Comparison of ENCODE assay signal across 9 cellular contexts in the genomic region with DNA sequence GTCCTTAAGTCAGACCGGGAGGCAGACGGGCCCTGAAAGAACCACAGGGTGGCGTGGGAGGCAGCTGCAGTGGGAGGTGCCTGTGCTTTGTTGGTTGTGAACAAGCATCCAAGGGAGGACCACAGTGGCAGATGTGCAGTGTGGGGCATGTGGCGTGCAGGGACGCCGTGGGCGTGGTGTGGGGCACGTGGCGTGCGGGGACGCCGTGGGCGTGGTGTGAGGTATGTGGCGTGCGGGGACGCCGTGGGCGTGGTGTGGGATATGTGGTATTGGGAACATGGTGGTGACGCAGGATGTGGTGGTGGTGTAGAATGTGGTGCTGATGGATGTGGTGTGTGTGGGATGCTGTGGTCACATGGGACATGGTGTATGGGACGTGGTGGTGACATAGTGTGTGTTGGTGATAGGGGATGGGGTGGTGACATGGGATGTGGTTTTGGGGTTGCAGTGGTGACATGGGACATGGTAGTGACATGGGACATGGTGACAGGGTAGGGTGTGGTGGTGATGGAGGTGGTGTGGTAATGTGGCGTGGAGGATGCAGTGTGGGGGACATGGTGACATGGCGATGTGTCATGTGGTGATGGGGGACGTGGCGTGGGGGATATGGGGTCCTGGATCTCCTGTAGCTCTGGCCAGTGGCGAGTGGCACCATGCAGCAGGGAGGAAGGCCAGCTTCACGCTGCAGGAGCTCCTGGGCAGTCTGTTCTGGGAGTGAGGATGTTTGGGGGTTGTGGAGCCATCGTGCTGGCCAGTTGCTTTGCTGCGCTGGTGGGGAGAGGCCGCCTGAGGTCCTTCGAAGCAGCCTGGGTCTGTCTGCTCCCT.
DNase-seq lines count a peak whose midpoint lies in the region; ATAC-seq and TF ChIP-seq lines count a peak whose summit lies in the region.
"Had no signal": no experiment of that assay in that cellular context is flagged by ENCODE, and none has a peak within 500 bp of the region (broad histone marks: within the 10 kb centered on the region; RNA-seq: fewer than 3 reads in every experiment).

No MANE protein-coding gene starts in this region.

- H3K27ac ChIP-seq in RWPE2 (ENCODE audit: poor library complexity, severe bottlenecking) (no peak overlapping the region), lower lobe of right lung (no peak overlapping the region), endodermal cell (ENCODE audit: low read depth, low read length) (no peak overlapping the region)

- peak overlapping the region; percentile 96 for H3K27ac Mint-ChIP-seq in activated T-cell treated with anti-CD3 and anti-CD28 coated beads, Interleukin-2, amount 50 U/mL, for 24 hours
- no peak overlapping the region for H3K27ac Mint-ChIP-seq in endodermal cell

- H3K36me3 Mint-ChIP-seq in activated T-cell treated with anti-CD3 and anti-CD28 coated beads, Interleukin-2, amount 50 U/mL, for 24 hours (ENCODE audit: low read depth): peaks cover 53% of the 10 kb centered on the region
- peaks cover 34% of the 10 kb centered on the region for H3K36me3 Mint-ChIP-seq in endodermal cell (ENCODE audit: low read depth)

- H3K9me3 Mint-ChIP-seq in activated T-cell treated with anti-CD3 and anti-CD28 coated beads, Interleukin-2, amount 50 U/mL, for 24 hours: peaks cover 30% of the 10 kb centered on the region
- H3K9me3 Mint-ChIP-seq in endodermal cell: peaks cover 32% of the 10 kb centered on the region

- H3K27me3 ChIP-seq in RWPE2 (ENCODE audit: insufficient read depth, poor library complexity, severe bottlenecking) (no peaks in the 10 kb centered on the region), lower lobe of right lung (ENCODE audit: low read depth) (no peaks in the 10 kb centered on the region), endodermal cell (ENCODE audit: control insufficient read depth, insufficient read depth, low read length, poor library complexity, severe bottlenecking) (no peaks in the 10 kb centered on the region)

- H3K4me3 ChIP-seq in RWPE2 (ENCODE audit: severe bottlenecking): no peak overlapping the region
- H3K4me3 ChIP-seq in lower lobe of right lung: no peak overlapping the region
- no peak overlapping the region for H3K4me3 ChIP-seq in endodermal cell (ENCODE audit: low read length)

- H3K4me1 Mint-ChIP-seq in activated T-cell treated with anti-CD3 and anti-CD28 coated beads, Interleukin-2, amount 50 U/mL, for 24 hours (ENCODE audit: low read depth): peaks cover 30% of the 10 kb centered on the region
- H3K4me1 Mint-ChIP-seq in endodermal cell: peaks cover 2% of the 10 kb centered on the region

- no peaks in the 10 kb centered on the region for H3K27me3 Mint-ChIP-seq in activated T-cell treated with anti-CD3 and anti-CD28 coated beads, Interleukin-2, amount 50 U/mL, for 24 hours
- peaks cover 16% of the 10 kb centered on the region for H3K27me3 Mint-ChIP-seq in endodermal cell (ENCODE audit: insufficient read depth)

- H3K4me1 ChIP-seq in RWPE2 (ENCODE audit: insufficient read depth, poor library complexity, severe bottlenecking) (no peaks in the 10 kb centered on the region), lower lobe of right lung (no peaks in the 10 kb centered on the region), endodermal cell (ENCODE audit: control insufficient read depth, insufficient read depth, low read length) (no peaks in the 10 kb centered on the region)

- intact Hi-C loops in lower lobe of right lung (cut with DNase I): no loop called here

- WGBS in endodermal cell (ENCODE audit: insufficient coverage in 1 of 2, insufficient read length in 1 of 2), 2 experiments: 94 to 95% methylated on average over 11 to 30 of the region's 30 CpGs

- H3K9me3 ChIP-seq in RWPE2 (ENCODE audit: severe bottlenecking) (peaks cover 2% of the 10 kb centered on the region), lower lobe of right lung (peaks cover 19% of the 10 kb centered on the region), endodermal cell (ENCODE audit: control insufficient read depth, low read length) (peaks cover 31% of the 10 kb centered on the region)

- H3K36me3 ChIP-seq in RWPE2 (ENCODE audit: low read depth) (no peaks in the 10 kb centered on the region), lower lobe of right lung (peaks cover 8% of the 10 kb centered on the region), endodermal cell (ENCODE audit: control insufficient read depth, insufficient read depth, low read length) (no peaks in the 10 kb centered on the region)

- no peak overlapping the region for H3K9ac ChIP-seq in endodermal cell (ENCODE audit: extremely low read depth, low read length, poor library complexity, severe bottlenecking)

- ATAC-seq in RWPE2 (ENCODE audit: low read depth) (no peak), lower lobe of right lung (peak; percentile 23 to 46), GM18909 (IDR thresholded peaks at IDR 0.05; ENCODE audit: poor library complexity, unreplicated experiment) (no peak), GM21619 (IDR thresholded peaks at IDR 0.05; ENCODE audit: unreplicated experiment) (no peak)

- peak overlapping the region; percentile 30 for H3K4me3 Mint-ChIP-seq in activated T-cell treated with anti-CD3 and anti-CD28 coated beads, Interleukin-2, amount 50 U/mL, for 24 hours
- H3K4me3 Mint-ChIP-seq in endodermal cell: no peak overlapping the region

- no peak for TF ChIP-seq CTCF in RWPE2 (IDR thresholded peaks at IDR 0.05; ENCODE audit: poor library complexity, severe bottlenecking)
- TF ChIP-seq CTCF in lower lobe of right lung (IDR thresholded peaks at IDR 0.05): no peak
- TF ChIP-seq CTCF in endodermal cell (conservative IDR thresholded peaks at IDR 0.05): no peak

- DNase-seq in RWPE2 (ENCODE audit: low spot score) (peak; percentile 50), lower lobe of right lung (no peak), dedifferentiated amniotic fluid mesenchymal stem cell (ENCODE audit: extremely low spot score) (no peak), endodermal cell (no peak)
- DNase-seq in activated T-cell treated with anti-CD3 and anti-CD28 coated beads, Interleukin-2, amount 50 U/mL, for 24 hours: peak; percentile 77
- peak; percentile 60 for DNase-seq in stimulated activated CD8-positive, alpha-beta memory T cell treated with anti-CD3 and anti-CD28 coated beads, Interleukin-4, amount 100 ng/mL, for 24 hours (ENCODE audit: low read depth)
- DNase-seq: NCI-H2227 treated with DMSO at 0.1 percent for 48 hours had no signal

Comparison
In these comparisons a context has a peak if more than half of its experiments do, and no peak if none do; other contexts are left out.
1. ATAC-seq: peak in lower lobe of right lung (2 of 2); none in RWPE2 (single experiment), GM18909 (single experiment) and GM21619 (single experiment).
2. DNase-seq: peak in RWPE2 (single experiment), activated T-cell treated with anti-CD3 and anti-CD28 coated beads, Interleukin-2, amount 50 U/mL, for 24 hours (single experiment) and stimulated activated CD8-positive, alpha-beta memory T cell treated with anti-CD3 and anti-CD28 coated beads, Interleukin-4, amount 100 ng/mL, for 24 hours (single experiment); none in lower lobe of right lung (single experiment), dedifferentiated amniotic fluid mesenchymal stem cell (single experiment) and endodermal cell (single experiment).